In genomic region chr16:87407511-87408112, GRCh38 we compare ENCODE assay signal across 8 cellular contexts. TPM values are rescaled to one million over a fixed set of nuclear protein-coding genes. Genes with fewer than 3 reads are reported as not detected.
DNase-seq lines count a peak whose midpoint lies in the region; ATAC-seq and TF ChIP-seq lines count a peak whose summit lies in the region.
"Had no signal": no experiment of that assay in that cellular context is flagged by ENCODE, and none has a peak within 500 bp of the region (broad histone marks: within the 10 kb centered on the region; RNA-seq: fewer than 3 reads in every experiment).

No MANE protein-coding gene starts in this region.

- ATAC-seq in HG02798 (IDR thresholded peaks at IDR 0.05; ENCODE audit: poor library complexity, unreplicated experiment), result peak; percentile 71
- peak; percentile 10 to 82 (median 52) for ATAC-seq in heart right ventricle

- no peaks in the 10 kb centered on the region for H3K9me3 ChIP-seq in heart right ventricle

- H3K27me3 ChIP-seq in heart right ventricle, result no peaks in the 10 kb centered on the region

- intact Hi-C loops in heart right ventricle (cut with DNase I), result loop anchor here in 3 of 10 donors (5.0 to 10.0 kb wide), 3 partner anchors 47 to 230 kb away; no protein-coding TSS in a partner anchor

- H3K4me1 ChIP-seq in heart right ventricle, result peaks cover 0 to 20% (median 0%) of the 10 kb centered on the region in 9 donors

- TF ChIP-seq CTCF in heart right ventricle (IDR thresholded peaks at IDR 0.05), result no peak

- H3K4me3 ChIP-seq in heart right ventricle, result no peak overlapping the region

- DNase-seq in SW480 (ENCODE audit: low spot score) (peak; percentile 99), heart right ventricle (peak in 1 of 2 donors; percentile 51), stromal cell of bone marrow (ENCODE audit: low read depth) (peak; percentile 25), hepatic stellate cell (ENCODE audit: low spot score) (no peak), NCI-H446 treated with DMSO at 0.1 percent for 48 hours (lab: John Stamatoyannopoulos, UW) (no peak)
- DNase-seq in effector CD4-positive, alpha-beta T cell, result no peak
- DNase-seq: NCI-H1092 had no signal

- peaks cover 0 to 100% (median 49%) of the 10 kb centered on the region in 9 donors for H3K36me3 ChIP-seq in heart right ventricle

- 71 to 86% methylated on average over 26 of the region's 26 CpGs for WGBS in heart right ventricle, 2 donors

- peak overlapping the region in 3 of 10 donors; percentile 8 to 10 (median 9) for H3K27ac ChIP-seq in heart right ventricle

RNA-seq across cellular contexts. Expression of gene MAP1LC3B, which starts 15.5 kb away (rescaled TPM):
- total RNA-seq in heart right ventricle, result 100 to 1,000 TPM; 109 to 141 (median 125) TPM
- 100 to 1,000 TPM in 1 of 2 donors, 10 to 100 TPM in 1; 47.0 to 161 TPM for polyA plus RNA-seq in heart right ventricle

RNA-seq across cellular contexts. Expression of gene FBXO31, which starts 24.0 kb away (rescaled TPM):
- total RNA-seq in heart right ventricle, result 10 to 100 TPM; 58.3 to 94.3 (median 74.0) TPM
- 10 to 100 TPM; 15.1 to 21.4 TPM for polyA plus RNA-seq in heart right ventricle

Comparison
In these comparisons a context has a peak if more than half of its experiments do, and no peak if none do; other contexts are left out.
1. DNase-seq: peak in SW480 (single experiment) and stromal cell of bone marrow (single experiment); none in effector CD4-positive, alpha-beta T cell (single experiment), hepatic stellate cell (single experiment) and NCI-H446 treated with DMSO at 0.1 percent for 48 hours (single experiment).